In genomic region chr1:45016767-45017166, GRCh38 we compare ENCODE assay signal across 19 cellular contexts.
"Had no signal": no experiment of that assay in that cellular context is flagged by ENCODE, and none has a peak within 500 bp of the region (broad histone marks: within the 10 kb centered on the region; RNA-seq: fewer than 3 reads in every experiment).

No MANE protein-coding gene starts in this region.

- H3K4me3 ChIP-seq: gastrocnemius medialis, sigmoid colon, thyroid gland had no signal

- DNase-seq: activated B cell treated with CpG ODN at 0.5 μM for 24 hours; activated CD4-positive, alpha-beta T cell treated with anti-CD3 and anti-CD28 coated beads for 36 hours; activated CD4-positive, alpha-beta T cell treated with anti-CD3 and anti-CD28 coated beads, Interleukin-2, amount 50 U/mL, for 4 hours; activated naive CD4-positive, alpha-beta T cell treated with Interleukin-2 at 50 U/mL for 16 hours; activated naive CD8-positive, alpha-beta T cell treated with anti-CD3 and anti-CD28 coated beads, Interleukin-2, amount 10 ng/mL, durations not matched to agents 7 days and 5 days; activated T-cell treated with anti-CD3 and anti-CD28 coated beads, Interleukin-2, amount 50 U/mL, for 48 hours; amygdala; cerebellar nuclear complex; cortex of kidney; gastrocnemius medialis; hypothalamus; nucleus accumbens; retina; sigmoid colon; SK-N-SH; stimulated activated CD4-positive, alpha-beta T cell treated with anti-CD3 and anti-CD28 coated beads, Interleukin-2, amount 100 ng/mL, for 48 hours; stimulated activated naive CD8-positive, alpha-beta T cell treated with anti-CD3 and anti-CD28 coated beads, Interleukin-15, Interleukin-2, amounts not matched to agents 100 U/mL and 50 U/mL, for 24 hours; thyroid gland had no signal

- H3K4me2 ChIP-seq: SK-N-SH had no signal

- H3K36me3 ChIP-seq: thyroid gland had no signal

- H3K27ac Mint-ChIP-seq: activated B cell treated with CpG ODN at 0.5 μM for 24 hours; activated CD4-positive, alpha-beta T cell treated with anti-CD3 and anti-CD28 coated beads for 36 hours; activated naive CD8-positive, alpha-beta T cell treated with anti-CD3 and anti-CD28 coated beads, Interleukin-2, amount 10 ng/mL, durations not matched to agents 7 days and 5 days; nephron had no signal

- H3K27me3 ChIP-seq: gastrocnemius medialis, sigmoid colon, thyroid gland had no signal

- H3K4me3 Mint-ChIP-seq: activated B cell treated with CpG ODN at 0.5 μM for 24 hours; activated CD4-positive, alpha-beta T cell treated with anti-CD3 and anti-CD28 coated beads for 36 hours; activated naive CD8-positive, alpha-beta T cell treated with anti-CD3 and anti-CD28 coated beads, Interleukin-2, amount 10 ng/mL, durations not matched to agents 7 days and 5 days; nephron had no signal

- H3K27ac ChIP-seq: gastrocnemius medialis, sigmoid colon, thyroid gland had no signal

- H3K9ac ChIP-seq: SK-N-SH had no signal

- ATAC-seq: activated CD4-positive, alpha-beta T cell treated with anti-CD3 and anti-CD28 coated beads for 36 hours; gastrocnemius medialis; stimulated activated naive CD8-positive, alpha-beta T cell treated with anti-CD3 and anti-CD28 coated beads, Interleukin-15, Interleukin-2, amounts not matched to agents 100 U/mL and 50 U/mL, for 24 hours had no signal

- H3K9me3 Mint-ChIP-seq: activated B cell treated with CpG ODN at 0.5 μM for 24 hours; activated naive CD8-positive, alpha-beta T cell treated with anti-CD3 and anti-CD28 coated beads, Interleukin-2, amount 10 ng/mL, durations not matched to agents 7 days and 5 days; nephron had no signal
